8 cellular contexts compared by ENCODE assay signal in genomic region chr14:24146978-24147760, GRCh38. TPM values are rescaled to one million over a fixed set of nuclear protein-coding genes. Genes with fewer than 3 reads are reported as not detected.
DNase-seq lines count a peak whose midpoint lies in the region; ATAC-seq and TF ChIP-seq lines count a peak whose summit lies in the region.

Gene RNF31 (plus strand): TSS chr14:24147498. CDS start chr14:24147699, 201 bp downstream.

- H3K27me3 Mint-ChIP-seq in activated B cell treated with CpG ODN at 0.5 μM for 24 hours = no peaks in the 10 kb centered on the region

- peak; percentile 97 for DNase-seq in AG08395 (ENCODE audit: low spot score)
- peak; percentile 99 for DNase-seq in NCI-H345 (lab: John Stamatoyannopoulos, UW)
- peak; percentile 91 for DNase-seq in activated B cell treated with CpG ODN at 0.5 μM for 24 hours
- DNase-seq in caudate nucleus (lab: John Stamatoyannopoulos, UW) = peak; percentile 72 to 99 (median 95)
- DNase-seq in iris pigment epithelial cell (ENCODE audit: low read depth) = peak; percentile 99
- peak; percentile 97 for DNase-seq in stimulated activated CD4-positive, alpha-beta T cell treated with anti-CD3 and anti-CD28 coated beads, Interleukin-12 subunit alpha, Interleukin-12 subunit beta, amount 100 ng/mL, for 4 hours

- peaks cover 51% of the 10 kb centered on the region for H3K4me1 Mint-ChIP-seq in activated B cell treated with CpG ODN at 0.5 μM for 24 hours

- peak; percentile 73 for TF ChIP-seq POLR2A in GM18951 (IDR thresholded peaks at IDR 0.05; ENCODE audit: extremely low read depth, insufficient read depth, insufficient read length)

- ATAC-seq in HG03196 (IDR thresholded peaks at IDR 0.05; ENCODE audit: unreplicated experiment) (peak; percentile 73), activated B cell treated with CpG ODN at 0.5 μM for 24 hours (ENCODE audit: low read depth) (peak; percentile 85)

- in situ Hi-C loops in GM18951 (cut with MboI; ENCODE audit: low sequenced_read_pairs, unreplicated experiment) = no loop called here

- H3K9me3 Mint-ChIP-seq in activated B cell treated with CpG ODN at 0.5 μM for 24 hours = no peaks in the 10 kb centered on the region

- CTCF ChIA-PET in activated B cell treated with CpG ODN at 0.5 μM for 24 hours (lab: Charles Lee) = interaction anchor here (0.9 to 4.2 kb wide), 6 partner anchors 11 to 284 kb away, joined by 3 to 45 read pairs (median 11); partner anchors contain the start of genes DCAF11, IRF9, PCK2 and PSME1

- peak within 1 kb of the TSS; percentile 92 for H3K27ac ChIP-seq in caudate nucleus (ENCODE audit: low read depth, low read length)

- intact Hi-C loops in activated B cell treated with CpG ODN at 0.5 μM for 24 hours (cut with micrococcal nuclease) = loop anchor here (1.0 to 2.0 kb wide), 13 partner anchors 11 to 826 kb away; partner anchors contain the start of genes CHMP4A, DCAF11, GMPR2 and IPO4

- no peak for TF ChIP-seq CTCF in activated B cell treated with CpG ODN at 0.5 μM for 24 hours (IDR thresholded peaks at IDR 0.05)

- peaks cover 73% of the 10 kb centered on the region for H3K36me3 Mint-ChIP-seq in activated B cell treated with CpG ODN at 0.5 μM for 24 hours (ENCODE audit: low read depth)

- POLR2A ChIA-PET in activated B cell treated with CpG ODN at 0.5 μM for 24 hours (lab: Charles Lee) = interaction anchor here (0.6 to 4.6 kb wide), 32 partner anchors 8 to 580 kb away, joined by 3 to 94 read pairs (median 5); partner anchors contain the start of genes AP1G2, CARMIL3, CBLN3 and CHMP4A

- H3K27ac Mint-ChIP-seq in activated B cell treated with CpG ODN at 0.5 μM for 24 hours = peak within 1 kb of the TSS; percentile 94

- peak within 1 kb of the TSS; percentile 97 for H3K4me3 Mint-ChIP-seq in activated B cell treated with CpG ODN at 0.5 μM for 24 hours

RNA-seq across cellular contexts. Expression of gene RNF31, which starts in this region (rescaled TPM):
- 87.4 and 99.8 TPM in 2 replicates for total RNA-seq in activated B cell treated with CpG ODN at 0.5 μM for 24 hours

Comparison
In these comparisons a context has a peak if more than half of its experiments do, and no peak if none do; other contexts are left out.
1. Peak in every context shown above with its lines: DNase-seq, ATAC-seq and H3K27ac ChIP-seq.